Comparison of ENCODE assay signal across 1 cellular context in genomic region chr2:19350678-19351401, GRCh38.
TF ChIP-seq lines count a peak whose summit lies in the region.

No MANE protein-coding gene starts in this region.

TF ChIP-seq in HepG2, 621 proteins besides CTCF, POLR2A, EP300 and RAD21 (continued from another document):
- TF ChIP-seq MBNL3 (CRISPR knock-in tag; conservative IDR thresholded peaks at IDR 0.05) (no peak), ZNF670 (CRISPR knock-in tag; IDR thresholded peaks at IDR 0.05; ENCODE audit: borderline replicate concordance) (no peak), SALL2 (CRISPR knock-in tag; IDR thresholded peaks at IDR 0.05) (no peak), TEAD3 (CRISPR knock-in tag; optimal IDR thresholded peaks at IDR 0.05; ENCODE audit: borderline replicate concordance) (no peak), CREB1 (IDR thresholded peaks at IDR 0.05) (no peak), CREB1 (CRISPR knock-in tag; IDR thresholded peaks at IDR 0.05) (no peak), ZNF329 (CRISPR knock-in tag; IDR thresholded peaks at IDR 0.05; ENCODE audit: low read depth) (no peak)
